Comparison of ENCODE assay signal across 1 cellular context in the genomic region with DNA sequence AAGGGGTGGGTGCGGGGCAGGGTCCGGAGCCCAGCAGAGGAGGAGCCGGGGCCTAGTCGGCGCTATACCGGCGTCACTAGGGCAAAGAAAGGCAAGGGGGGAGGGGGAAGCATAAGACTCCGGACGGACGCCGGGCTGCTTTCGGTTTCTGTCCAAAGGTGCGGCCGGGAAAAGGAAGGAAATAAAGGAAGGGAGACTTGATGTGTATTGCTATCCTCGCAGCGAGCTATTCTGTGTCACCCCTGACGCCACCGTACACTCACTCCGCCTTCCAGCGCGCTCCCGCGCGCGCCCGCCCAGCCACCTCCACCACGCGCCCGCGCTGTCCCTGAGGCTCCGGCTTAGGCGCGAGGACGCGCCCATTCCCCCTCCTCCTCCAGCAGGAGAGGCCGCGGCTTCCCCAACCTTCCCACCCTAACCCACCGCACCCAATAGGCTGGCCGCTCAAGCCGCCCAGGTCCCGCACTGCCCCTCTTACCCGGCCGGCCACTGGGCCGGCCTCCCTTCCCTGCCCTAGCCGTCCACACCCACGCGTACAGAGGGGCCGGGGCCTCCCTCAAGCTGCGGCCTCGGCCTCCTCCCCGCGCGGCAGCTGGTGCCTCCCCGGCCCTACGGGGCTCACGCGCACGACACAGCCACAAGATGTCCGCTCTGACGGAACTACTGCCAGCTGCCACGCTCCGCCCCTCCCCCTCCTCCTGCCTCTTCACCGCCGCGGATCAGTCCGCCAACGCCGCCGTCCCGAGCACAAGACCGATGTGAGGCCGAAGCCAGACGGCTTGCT.
TF ChIP-seq lines count a peak whose summit lies in the region.

A gene (minus strand): TSS at position 662 of the 784 bp plus-strand sequence. CDS start 1,043 bp downstream, outside the sequence.

TF ChIP-seq in H1, 55 proteins besides CTCF, POLR2A, EP300 and RAD21 (continued from another document):
- TF ChIP-seq ZNF274 (IDR thresholded peaks at IDR 0.05; ENCODE audit: borderline replicate concordance, extremely low read depth, low read length): no peak
